Comparison of ENCODE assay signal across 9 cellular contexts in the genomic region with DNA sequence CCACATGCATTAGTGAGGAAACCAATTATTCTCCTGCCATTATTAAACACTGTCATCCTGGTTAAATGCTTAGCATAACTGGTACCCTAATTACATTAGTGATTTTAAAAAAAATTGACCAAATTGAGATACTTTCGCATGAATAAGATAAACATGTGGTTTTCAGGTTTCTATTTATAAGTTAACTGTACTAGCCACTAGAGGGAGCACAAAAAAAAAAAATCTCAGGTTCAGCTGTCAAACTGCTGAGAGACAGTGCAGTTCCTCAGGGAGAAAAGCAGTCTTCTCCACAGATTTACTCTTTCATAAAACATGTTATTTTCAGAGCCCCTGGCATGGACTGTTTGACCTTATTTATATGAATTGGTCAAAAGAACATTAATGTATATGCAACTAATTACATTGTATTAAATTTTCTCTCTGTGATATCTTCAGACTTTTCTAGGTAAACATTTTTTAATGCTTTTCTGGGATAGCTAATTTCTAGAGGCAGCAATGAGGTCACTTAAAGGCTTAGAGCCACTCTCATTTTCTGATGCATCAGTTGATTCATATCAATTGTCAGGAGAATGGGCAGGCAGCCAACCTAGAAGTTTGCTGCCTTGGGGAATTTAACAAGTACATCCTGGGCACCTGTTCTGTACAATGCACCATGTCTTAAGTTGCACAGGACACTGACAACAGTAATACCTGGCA.
DNase-seq lines count a peak whose midpoint lies in the region; ATAC-seq, FAIRE-seq and TF ChIP-seq lines count a peak whose summit lies in the region.
"Had no signal": no experiment of that assay in that cellular context is flagged by ENCODE, and none has a peak within 500 bp of the region (broad histone marks: within the 10 kb centered on the region; RNA-seq: fewer than 3 reads in every experiment).

No MANE protein-coding gene starts in this region.

- FAIRE-seq in K562 (lab: Jason Lieb, UNC) (peak; percentile 6), keratinocyte (lab: Jason Lieb, UNC) (no peak)

- H3K4me3 ChIP-seq in AG04449 (ENCODE audit: low read depth, low read length): no peak overlapping the region
- no peak overlapping the region for H3K4me3 ChIP-seq in K562
- H3K4me3 ChIP-seq in keratinocyte (ENCODE audit: control insufficient read depth in 2 of 3, extremely low read depth in 1 of 3, insufficient read depth in 2 of 3, low read depth in 1 of 3, low read length in 3 of 3): no peak overlapping the region
- H3K4me3 ChIP-seq in upper lobe of left lung: no peak overlapping the region

- 0% methylated on average over 1 of the region's 1 CpG for WGBS in K562 (ENCODE audit: insufficient coverage, low coverage, missing lambda C conversion rate)
- WGBS in upper lobe of left lung, 2 donors: 3 to 10% methylated on average over 1 of the region's 1 CpG

- TF ChIP-seq CTCF in AG04449 (IDR thresholded peaks at IDR 0.05; ENCODE audit: insufficient read depth, low read length, missing control alignments) (peak; percentile 33), GM13977 (IDR thresholded peaks at IDR 0.05; ENCODE audit: extremely low read depth, insufficient read depth, missing control alignments) (peak; percentile 53), K562 (IDR thresholded peaks at IDR 0.05 in 2 of 3, conservative IDR thresholded peaks at IDR 0.05 in 1 of 3; ENCODE audit: insufficient read depth in 2 of 3, low read depth in 1 of 3, low read length in 3 of 3) (peak; percentile 36 to 57 (median 56); a peak in 5 of 6 replicates), keratinocyte (optimal IDR thresholded peaks at IDR 0.05 in 1 of 3, IDR thresholded peaks at IDR 0.05 in 1 of 3, conservative IDR thresholded peaks at IDR 0.05 in 1 of 3; ENCODE audit: extremely low read depth in 1 of 3, insufficient read depth in 2 of 3, low read length in 3 of 3) (peak in 2 of 3 experiments; percentile 42 to 51), upper lobe of left lung (IDR thresholded peaks at IDR 0.05) (peak in 5 of 6 experiments; percentile 9 to 68 (median 55))

- no TSS peak for BruUV-seq in K562 (replicated peaks; lab: Mats Ljungman, UMichigan)

- H3K27me3 ChIP-seq in K562 (ENCODE audit: control insufficient read depth in 2 of 2, insufficient read depth in 2 of 2, low read length in 2 of 2) (no peaks in the 10 kb centered on the region), keratinocyte (ENCODE audit: control insufficient read depth, extremely low read depth, insufficient read depth, low read length) (no peaks in the 10 kb centered on the region), upper lobe of left lung (no peaks in the 10 kb centered on the region)

- DNase-seq in AG04449 (ENCODE audit: low read depth, low spot score) (peak; percentile 3), GM13977 (ENCODE audit: low spot score) (peak; percentile 27), NCI-H345 treated with DMSO at 0.1 percent for 48 hours (lab: John Stamatoyannopoulos, UW; ENCODE audit: unreplicated experiment) (peak; percentile 10), K562 (ENCODE audit: extremely low read depth in 1 of 4, low spot score in 3 of 4) (peak; percentile 35 to 47 (median 39)), keratinocyte (ENCODE audit: low read depth, low spot score) (peak; percentile 15), upper lobe of left lung (no peak)
- DNase-seq in activated CD8-positive, alpha-beta memory T cell treated with anti-CD3 and anti-CD28 coated beads for 24 hours: no peak

- POLR2A ChIA-PET in AG04449 (lab: Yijun Ruan, JAX): interaction anchor here (1.2 kb wide), 1 partner anchor 216 kb away, joined by 3 read pairs; the partner anchor contains the start of gene WDFY3
- POLR2A ChIA-PET in K562 (lab: Yijun Ruan, JAX): interaction anchor here (1.1 kb wide), 1 partner anchor 8 kb away, joined by 4 read pairs; no protein-coding TSS in a partner anchor

- peak overlapping the region; percentile 21; the same call in 1 of the 2 replicates for H2AFZ ChIP-seq in K562 (ENCODE audit: low read depth, low read length)
- H2AFZ ChIP-seq in keratinocyte (ENCODE audit: control insufficient read depth, low read length): no peak overlapping the region

- H3K4me2 ChIP-seq in K562 (ENCODE audit: insufficient read depth, low read length) (no peak overlapping the region), keratinocyte (ENCODE audit: control insufficient read depth, extremely low read depth, insufficient read depth, low read depth, low read length) (no peak overlapping the region)

- peak; percentile 52 to 60; a peak in 3 of 4 replicates for TF ChIP-seq RAD21 in K562 (CRISPR knock-in tag; conservative IDR thresholded peaks at IDR 0.05 in 1 of 2, IDR thresholded peaks at IDR 0.05 in 1 of 2)

- ATAC-seq in HG02970 (IDR thresholded peaks at IDR 0.05; ENCODE audit: low FRiP score, unreplicated experiment) (peak; percentile 87), K562 (peak; percentile 83), upper lobe of left lung (ENCODE audit: low FRiP score in 2 of 2) (peak; percentile 73 to 81)

- intact Hi-C loops in K562 (cut with micrococcal nuclease): loop anchor here (1.0 to 5.0 kb wide), 2 partner anchors 168 to 221 kb away; partner anchors contain the start of gene CDS1

- H3K27ac ChIP-seq in K562 (ENCODE audit: extremely low read depth, low read depth, low read length) (no peak overlapping the region), keratinocyte (ENCODE audit: control insufficient read depth, insufficient read depth, low read length) (no peak overlapping the region), upper lobe of left lung (no peak overlapping the region)
- H3K27ac ChIP-seq: epithelial cell of prostate had no signal

- no peak for TF ChIP-seq EP300 in K562 (IDR thresholded peaks at IDR 0.05; ENCODE audit: low read length)
- TF ChIP-seq EP300 in upper lobe of left lung (IDR thresholded peaks at IDR 0.05): no peak

- H3K9ac ChIP-seq in K562 (ENCODE audit: insufficient read depth in 1 of 2, low read depth in 2 of 2, low read length in 2 of 2): no peak overlapping the region
- no peak overlapping the region for H3K9ac ChIP-seq in keratinocyte (ENCODE audit: control insufficient read depth, extremely low read depth, insufficient read depth, low read length)

- H3K79me2 ChIP-seq in K562 (ENCODE audit: control insufficient read depth, insufficient read depth, low read length) (no peaks in the 10 kb centered on the region), keratinocyte (ENCODE audit: control insufficient read depth, insufficient read depth, low read length) (no peaks in the 10 kb centered on the region)

- in situ Hi-C loops in GM13977 (cut with MboI; ENCODE audit: low pct_unique_long_range_greater_than_20kb, low sequenced_read_pairs, unreplicated experiment): loop anchor here (25.0 kb wide), 1 partner anchor 212 kb away; the partner anchor contains the start of gene WDFY3
- in situ Hi-C loops in K562 (cut with MboI): loop anchor here (10.0 kb wide), 1 partner anchor 224 kb away; no protein-coding TSS in a partner anchor

- TF ChIP-seq POLR2A in K562 (conservative IDR thresholded peaks at IDR 0.05) (no peak), upper lobe of left lung (IDR thresholded peaks at IDR 0.05) (no peak)

- H4K20me1 ChIP-seq in K562 (replicated peaks; ENCODE audit: control insufficient read depth, insufficient read depth, low read length): no peaks in the 10 kb centered on the region
- no peaks in the 10 kb centered on the region for H4K20me1 ChIP-seq in keratinocyte (ENCODE audit: control insufficient read depth, extremely low read depth, insufficient read depth, low read length)

- no peaks in the 10 kb centered on the region for H3K4me1 ChIP-seq in K562 (replicated peaks in 1 of 2; ENCODE audit: control insufficient read depth in 2 of 2, insufficient read depth in 2 of 2, low read length in 2 of 2)
- H3K4me1 ChIP-seq in keratinocyte (ENCODE audit: control insufficient read depth, extremely low read depth, insufficient read depth, low read length): no peaks in the 10 kb centered on the region
- H3K4me1 ChIP-seq in upper lobe of left lung: peaks cover 0 to 5% (median 0%) of the 10 kb centered on the region in 4 donors

- H3K9me1 ChIP-seq in K562 (ENCODE audit: control insufficient read depth, insufficient read depth, low read length) (no peaks in the 10 kb centered on the region), keratinocyte (ENCODE audit: control insufficient read depth, extremely low read depth, insufficient read depth, low read length) (no peaks in the 10 kb centered on the region)

- H3K36me3 ChIP-seq in K562 (ENCODE audit: control insufficient read depth, insufficient read depth, low read length): no peaks in the 10 kb centered on the region
- peaks cover 13 to 17% of the 10 kb centered on the region in 2 experiments for H3K36me3 ChIP-seq in keratinocyte (ENCODE audit: control insufficient read depth in 2 of 2, extremely low read depth in 1 of 2, insufficient read depth in 2 of 2, low read length in 2 of 2)
- H3K36me3 ChIP-seq in upper lobe of left lung: peaks cover 12 to 81% (median 27%) of the 10 kb centered on the region in 4 donors

- no peaks in the 10 kb centered on the region for H3K9me3 ChIP-seq in K562 (replicated peaks; ENCODE audit: control insufficient read depth, insufficient read depth, low read depth, low read length)
- H3K9me3 ChIP-seq in keratinocyte (ENCODE audit: control insufficient read depth, low read depth, low read length): no peaks in the 10 kb centered on the region
- no peaks in the 10 kb centered on the region for H3K9me3 ChIP-seq in upper lobe of left lung

- CTCF ChIA-PET in AG04449 (lab: Yijun Ruan, JAX) (interaction anchor here (0.6 to 5.4 kb wide), 43 partner anchors 10 to 249 kb away, joined by 3 to 141 read pairs (median 4); partner anchors contain the start of gene WDFY3), K562 (lab: Yijun Ruan, JAX; ENCODE audit: low intra/inter-chr PET ratio) (interaction anchor here (0.8 to 2.6 kb wide), 3 partner anchors 219 to 225 kb away, joined by 3 to 34 read pairs (median 3); no protein-coding TSS in a partner anchor)

- dilution Hi-C loops in keratinocyte (cut with MboI; ENCODE audit: extremely low pct_ligation_motif_present, low sequenced_read_pairs): no loop called here

TF ChIP-seq in K562, 482 proteins besides CTCF, POLR2A, EP300 and RAD21 (continues in another document):
- TF ChIP-seq FOXK2 (conservative IDR thresholded peaks at IDR 0.05 in 1 of 2, IDR thresholded peaks at IDR 0.05 in 1 of 2; ENCODE audit: low read depth in 2 of 2): peak in 1 of 2 experiments; percentile 27; a peak in 1 of 4 replicates
- TF ChIP-seq, protein P1, sequence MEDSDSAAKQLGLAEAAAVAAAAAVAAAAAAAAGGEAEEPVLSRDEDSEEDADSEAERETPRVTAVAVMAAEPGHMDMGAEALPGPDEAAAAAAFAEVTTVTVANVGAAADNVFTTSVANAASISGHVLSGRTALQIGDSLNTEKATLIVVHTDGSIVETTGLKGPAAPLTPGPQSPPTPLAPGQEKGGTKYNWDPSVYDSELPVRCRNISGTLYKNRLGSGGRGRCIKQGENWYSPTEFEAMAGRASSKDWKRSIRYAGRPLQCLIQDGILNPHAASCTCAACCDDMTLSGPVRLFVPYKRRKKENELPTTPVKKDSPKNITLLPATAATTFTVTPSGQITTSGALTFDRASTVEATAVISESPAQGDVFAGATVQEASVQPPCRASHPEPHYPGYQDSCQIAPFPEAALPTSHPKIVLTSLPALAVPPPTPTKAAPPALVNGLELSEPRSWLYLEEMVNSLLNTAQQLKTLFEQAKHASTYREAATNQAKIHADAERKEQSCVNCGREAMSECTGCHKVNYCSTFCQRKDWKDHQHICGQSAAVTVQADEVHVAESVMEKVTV (CRISPR knock-in tag; IDR thresholded peaks at IDR 0.05): 0 out of 2 replicates have a peak, but pooled peaks have one; percentile 36

Comparison
In these comparisons a context has a peak if more than half of its experiments do, and no peak if none do; other contexts are left out.
1. DNase-seq: peak in AG04449 (single experiment), GM13977 (single experiment), NCI-H345 treated with DMSO at 0.1 percent for 48 hours (single experiment), K562 (4 of 4) and keratinocyte (single experiment); none in upper lobe of left lung (0 of 2) and activated CD8-positive, alpha-beta memory T cell treated with anti-CD3 and anti-CD28 coated beads for 24 hours (single experiment).
2. Peak in every context shown above with its lines, with median percentiles within 50 percentile points of each other: CTCF ChIP-seq and ATAC-seq.